In genomic region chr18:47118986-47119385, GRCh38 we compare ENCODE assay signal across 30 cellular contexts. TPM values are rescaled to one million over a fixed set of nuclear protein-coding genes. Genes with fewer than 3 reads are reported as not detected.
DNase-seq lines count a peak whose midpoint lies in the region; ATAC-seq and TF ChIP-seq lines count a peak whose summit lies in the region.
"Had no signal": no experiment of that assay in that cellular context is flagged by ENCODE, and none has a peak within 500 bp of the region (broad histone marks: within the 10 kb centered on the region; RNA-seq: fewer than 3 reads in every experiment).

No MANE protein-coding gene starts in this region.

- POLR2A ChIA-PET in naive thymus-derived CD8-positive, alpha-beta T cell (lab: Charles Lee) = no interaction called here

- H3K9me3 ChIP-seq in left lung = no peaks in the 10 kb centered on the region
- H3K9me3 ChIP-seq: SJSA1, upper lobe of right lung had no signal

- H3K4me1 Mint-ChIP-seq in naive thymus-derived CD8-positive, alpha-beta T cell = peaks cover 0 to 6% (median 2%) of the 10 kb centered on the region in 4 donors
- H3K4me1 Mint-ChIP-seq: nephron progenitor cell had no signal

- peaks cover 4 to 67% (median 36%) of the 10 kb centered on the region in 3 donors for H3K36me3 Mint-ChIP-seq in naive thymus-derived CD8-positive, alpha-beta T cell

- no peaks in the 10 kb centered on the region for H3K27me3 Mint-ChIP-seq in naive thymus-derived CD8-positive, alpha-beta T cell
- H3K27me3 Mint-ChIP-seq: central memory CD8-positive, alpha-beta T cell; dendritic cell treated with granulocyte-macrophage colony-stimulating factor and Interleukin-4, amounts not matched to agents 40 ng/mL and 50 ng/mL, for 4 days had no signal

- no peak overlapping the region for H3K27ac ChIP-seq in left lung
- H3K27ac ChIP-seq: C4-2B, SJSA1, skin epidermis, upper lobe of right lung, VCaP had no signal

- peak; percentile 41 for DNase-seq in AG20443 (ENCODE audit: low spot score)
- DNase-seq in HCEC 1CT = peak; percentile 20
- peak; percentile 89 for DNase-seq in amniotic epithelial cell (ENCODE audit: low read depth)
- DNase-seq in foreskin melanocyte = peak; percentile 68
- no peak for DNase-seq in naive thymus-derived CD8-positive, alpha-beta T cell
- no peak for DNase-seq in left lung
- DNase-seq: activated CD4-positive, alpha-beta T cell treated with anti-CD3 and anti-CD28 coated beads for 4 hours; aorta; DMS79; H9; hippocampal formation; Kasumi-1; NCI-H146; NCI-H345; nephron progenitor cell; RPMI8226; stimulated activated naive CD4-positive, alpha-beta T cell; T-helper 9 cell; upper lobe of right lung had no signal

- ATAC-seq in HG02884 (IDR thresholded peaks at IDR 0.05; ENCODE audit: unreplicated experiment) (no peak), GM21515 (IDR thresholded peaks at IDR 0.05; ENCODE audit: unreplicated experiment) (no peak), left lung (no peak)
- no peak for ATAC-seq in naive thymus-derived CD8-positive, alpha-beta T cell
- ATAC-seq: esophagus mucosa, upper lobe of right lung had no signal

- H3K27me3 ChIP-seq in left lung = no peaks in the 10 kb centered on the region
- H3K27me3 ChIP-seq: SJSA1, upper lobe of right lung had no signal

- H3K9me3 Mint-ChIP-seq in naive thymus-derived CD8-positive, alpha-beta T cell = no peaks in the 10 kb centered on the region
- H3K9me3 Mint-ChIP-seq: activated naive CD4-positive, alpha-beta T cell treated with anti-CD3 and anti-CD28 coated beads, Interleukin-2, amount 50 U/mL, for 72 hours; central memory CD8-positive, alpha-beta T cell; dendritic cell treated with granulocyte-macrophage colony-stimulating factor and Interleukin-4, amounts not matched to agents 40 ng/mL and 50 ng/mL, for 4 days; H9; nephron progenitor cell had no signal

- intact Hi-C loops in left lung (cut with DNase I) = no loop called here

- H3K4me1 ChIP-seq in left lung = no peaks in the 10 kb centered on the region
- H3K4me1 ChIP-seq: SJSA1, upper lobe of right lung had no signal

- H3K4me3 ChIP-seq in left lung = no peak overlapping the region
- H3K4me3 ChIP-seq: lung, SJSA1, skin epidermis, upper lobe of right lung had no signal

- H3K36me3 ChIP-seq in left lung = peaks cover 0 to 30% of the 10 kb centered on the region in 2 donors

- no peak for TF ChIP-seq CTCF in left lung (IDR thresholded peaks at IDR 0.05)

- H3K4me3 Mint-ChIP-seq in naive thymus-derived CD8-positive, alpha-beta T cell = no peak overlapping the region
- H3K4me3 Mint-ChIP-seq: central memory CD8-positive, alpha-beta T cell; dendritic cell treated with granulocyte-macrophage colony-stimulating factor and Interleukin-4, amounts not matched to agents 40 ng/mL and 50 ng/mL, for 4 days; H9; nephron progenitor cell had no signal

- no peak overlapping the region for H3K27ac Mint-ChIP-seq in naive thymus-derived CD8-positive, alpha-beta T cell
- H3K27ac Mint-ChIP-seq: activated naive CD4-positive, alpha-beta T cell treated with anti-CD3 and anti-CD28 coated beads, Interleukin-2, amount 50 U/mL, for 72 hours; dendritic cell treated with granulocyte-macrophage colony-stimulating factor and Interleukin-4, amounts not matched to agents 40 ng/mL and 50 ng/mL, for 4 days; H9; nephron progenitor cell had no signal

RNA-seq across cellular contexts. Expression of gene HDHD2, which starts 31.3 kb away (rescaled TPM):
- total RNA-seq in naive thymus-derived CD8-positive, alpha-beta T cell = 10 to 100 TPM; 33.5 to 34.9 TPM
- polyA plus RNA-seq in naive thymus-derived CD8-positive, alpha-beta T cell = 10 to 100 TPM; 45.2 to 52.3 (median 50.8) TPM
- 10 to 100 TPM; 35.9 to 38.9 TPM for total RNA-seq in left lung

RNA-seq across cellular contexts. Expression of gene IER3IP1, which starts 57.2 kb away (rescaled TPM):
- 1 to 10 TPM; 8.0 to 8.1 TPM for total RNA-seq in naive thymus-derived CD8-positive, alpha-beta T cell
- 10 to 100 TPM; 16.3 to 21.1 (median 20.1) TPM for polyA plus RNA-seq in naive thymus-derived CD8-positive, alpha-beta T cell
- total RNA-seq in left lung = 10 to 100 TPM; 14.6 to 17.4 TPM

Comparison
In these comparisons a context has a peak if more than half of its experiments do, and no peak if none do; other contexts are left out.
1. DNase-seq: peak in AG20443 (single experiment), HCEC 1CT (single experiment), amniotic epithelial cell (single experiment) and foreskin melanocyte (single experiment); none in naive thymus-derived CD8-positive, alpha-beta T cell (0 of 10) and left lung (0 of 2).